8 cellular contexts compared by ENCODE assay signal in genomic region chr2:182715896-182716664, GRCh38. TPM values are rescaled to one million over a fixed set of nuclear protein-coding genes. Genes with fewer than 3 reads are reported as not detected.
DNase-seq lines count a peak whose midpoint lies in the region; FAIRE-seq and TF ChIP-seq lines count a peak whose summit lies in the region.

DNAJC10 (plus strand) TSS chr2:182716257; CDS start chr2:182718087, 1,830 bp downstream.

- peaks cover 45 to 47% of the 10 kb centered on the region in 2 experiments for H3K4me1 ChIP-seq in neutrophil (ENCODE audit: control insufficient read depth in 1 of 2, insufficient read depth in 1 of 2, low read depth in 1 of 2, low read length in 1 of 2)

- DNase-seq in G401 (ENCODE audit: low spot score) = peak; percentile 84
- peak; percentile 76 for DNase-seq in H54 (ENCODE audit: insufficient read length, low spot score)
- peak; percentile 84 for DNase-seq in LoVo (ENCODE audit: low spot score)
- peak; percentile 90 for DNase-seq in SHP77 treated with DMSO at 0.1 percent for 48 hours (lab: John Stamatoyannopoulos, UW)
- DNase-seq in activated gamma-delta T cell treated with anti-CD3 and anti-CD28 coated beads, Interleukin-2, amount 50 U/mL, for 16 hours (ENCODE audit: low read depth) = peak; percentile 81
- DNase-seq in frontal cortex (ENCODE audit: low spot score in 2 of 2) = peak; percentile 85 to 86
- DNase-seq in substantia nigra (lab: John Stamatoyannopoulos, UW) = peak; percentile 33 to 97 (median 89)

- H3K27me3 ChIP-seq in neutrophil = no peaks in the 10 kb centered on the region

- H3K36me3 ChIP-seq in neutrophil = no peaks in the 10 kb centered on the region

- in situ Hi-C loops in G401 (cut with HindIII; ENCODE audit: low sequenced_read_pairs) = no loop called here

- peak; percentile 96 for TF ChIP-seq POLR2A in H54 (IDR thresholded peaks at IDR 0.05; ENCODE audit: low read depth, low read length)

- no peaks in the 10 kb centered on the region for H3K9me3 ChIP-seq in neutrophil

- TF ChIP-seq CTCF in neutrophil (IDR thresholded peaks at IDR 0.05) = peak; percentile 29

- peak within 1 kb of the TSS; percentile 85 to 86 for H3K4me3 ChIP-seq in neutrophil (ENCODE audit: low read depth in 1 of 2, low read length in 1 of 2)

- FAIRE-seq in H54 (lab: Jason Lieb, UNC) (peak; percentile 87), frontal cortex (lab: Jason Lieb, UNC) (no peak)

- H3K27ac ChIP-seq in neutrophil = peak within 1 kb of the TSS; percentile 86
- peak within 1 kb of the TSS; percentile 86 for H3K27ac ChIP-seq in substantia nigra (ENCODE audit: low read depth, low read length, poor library complexity, severe bottlenecking)

RNA-seq across cellular contexts. Expression of gene DNAJC10, which starts in this region (rescaled TPM):
- total RNA-seq in G401 (2014; rRNA removed; shearing (Covaris generic)) = 107 and 150 TPM in 2 replicates
- total RNA-seq in frontal cortex = 44.0 TPM

Comparison
In these comparisons a context has a peak if more than half of its experiments do, and no peak if none do; other contexts are left out.
1. Peak in every context shown above with its lines: DNase-seq, H3K4me3 ChIP-seq and H3K27ac ChIP-seq.